Comparison of ENCODE assay signal across 20 cellular contexts in genomic region chr11:6650980-6651379, GRCh38. TPM values are rescaled to one million over a fixed set of nuclear protein-coding genes. Genes with fewer than 3 reads are reported as not detected.
A peak's percentile ranks its signal among the peaks of the same experiment; 100 is the strongest.
DNase-seq lines count a peak whose midpoint lies in the region; ATAC-seq and TF ChIP-seq lines count a peak whose summit lies in the region.
"Had no signal": no experiment of that assay in that cellular context is flagged by ENCODE, and none has a peak within 500 bp of the region (broad histone marks: within the 10 kb centered on the region; RNA-seq: fewer than 3 reads in every experiment).

No MANE protein-coding gene starts in this region.

- RAD21 ChIA-PET in HCT116 (lab: Charles Lee; ENCODE audit: low non-redundant PET in 1 of 2, low total read pairs in 2 of 2, uncharacterized antibody in 2 of 2, unreplicated experiment in 2 of 2): no interaction called here

- no peak overlapping the region for H3K9ac ChIP-seq in HCT116 (ENCODE audit: low read length)

- no peak overlapping the region for H3K27ac Mint-ChIP-seq in activated T-cell treated with anti-CD3 and anti-CD28 coated beads, Interleukin-2, amount 50 U/mL, for 72 hours
- H3K27ac Mint-ChIP-seq in chondrocyte (ENCODE audit: unreplicated experiment): no peak overlapping the region
- no peak overlapping the region for H3K27ac Mint-ChIP-seq in T-helper 17 cell
- H3K27ac Mint-ChIP-seq: naive thymus-derived CD4-positive, alpha-beta T cell; stimulated activated naive B cell treated with anti-CD40 and anti-IgM and Interleukin-4, amounts not matched to agents 10 μg/mL and 1 μg/mL and 100 μg/mL, for 72 hours had no signal

- TF ChIP-seq CTCF in HCT116 (IDR thresholded peaks at IDR 0.05 in 2 of 3, conservative IDR thresholded peaks at IDR 0.05 in 1 of 3; ENCODE audit: borderline replicate concordance in 1 of 3, insufficient read depth in 1 of 3, low read depth in 2 of 3, low read length in 2 of 3) (no peak), chondrocyte (IDR thresholded peaks at IDR 0.05) (no peak)

- no peak for TF ChIP-seq RAD21 in HCT116 (IDR thresholded peaks at IDR 0.05; ENCODE audit: low read depth)

- no peaks in the 10 kb centered on the region for H3K79me2 ChIP-seq in HCT116 (ENCODE audit: insufficient read depth, low read length)

- H4K20me1 ChIP-seq in HCT116 (ENCODE audit: insufficient read depth): no peaks in the 10 kb centered on the region

- peak; percentile 29 for DNase-seq in ELR (ENCODE audit: low read depth)
- no peak for DNase-seq in HCT116 (ENCODE audit: low read depth, low spot score)
- DNase-seq in activated T-cell treated with anti-CD3 and anti-CD28 coated beads, Interleukin-2, amount 50 U/mL, for 72 hours: peak in 1 of 2 donors; percentile 61
- DNase-seq in stimulated activated CD4-positive, alpha-beta T cell treated with anti-CD3 and anti-CD28 coated beads, Interleukin-1b, Interleukin-23, amount 100 ng/mL, for 48 hours: peak; percentile 58
- DNase-seq in HCEC 1CT: no peak
- no peak for DNase-seq in chondrocyte (ENCODE audit: low spot score)
- DNase-seq in T-helper 17 cell: no peak
- DNase-seq: BE2C; DMS 273 treated with DMSO at 0.1 percent for 48 hours; GOT3; heart left ventricle; islet precursor cell; naive thymus-derived CD4-positive, alpha-beta T cell; NCI-H1092; NCI-H526 treated with DMSO at 0.1 percent for 48 hours; pancreas; stimulated activated naive B cell treated with anti-CD40 and anti-IgM and Interleukin-4, amounts not matched to agents 10 μg/mL and 1 μg/mL and 100 μg/mL, for 72 hours; transverse colon had no signal

- no peaks in the 10 kb centered on the region for H3K36me3 ChIP-seq in HCT116 (ENCODE audit: control insufficient read depth in 1 of 2, insufficient read depth in 2 of 2, low read length in 2 of 2)
- H3K36me3 ChIP-seq: BE2C, heart left ventricle, pancreas, transverse colon had no signal

- no peaks in the 10 kb centered on the region for H3K9me2 ChIP-seq in HCT116 (ENCODE audit: insufficient read depth)

- no peaks in the 10 kb centered on the region for H3K9me3 Mint-ChIP-seq in activated T-cell treated with anti-CD3 and anti-CD28 coated beads, Interleukin-2, amount 50 U/mL, for 72 hours
- no peaks in the 10 kb centered on the region for H3K9me3 Mint-ChIP-seq in chondrocyte (ENCODE audit: low read depth)
- H3K9me3 Mint-ChIP-seq: naive thymus-derived CD4-positive, alpha-beta T cell; stimulated activated naive B cell treated with anti-CD40 and anti-IgM and Interleukin-4, amounts not matched to agents 10 μg/mL and 1 μg/mL and 100 μg/mL, for 72 hours had no signal

- intact Hi-C loops in HCT116 (cut with micrococcal nuclease): no loop called here

- H3K9me3 ChIP-seq in HCT116 (ENCODE audit: control insufficient read depth in 1 of 2, insufficient read depth in 1 of 2, low read depth in 1 of 2, low read length in 2 of 2) (no peaks in the 10 kb centered on the region), T-helper 17 cell (ENCODE audit: control insufficient read depth, low read length, poor library complexity, severe bottlenecking) (no peaks in the 10 kb centered on the region)
- H3K9me3 ChIP-seq: BE2C, heart left ventricle, pancreas, transverse colon had no signal

- POLR2A ChIA-PET in HCT116 (lab: Charles Lee): no interaction called here

- H3K27me3 ChIP-seq in HCT116 (ENCODE audit: insufficient read depth, low read length): peaks cover 32% of the 10 kb centered on the region; the same call in 1 of the 2 replicates
- H3K27me3 ChIP-seq: pancreas had no signal

- peaks cover 0 to under 1% of the 10 kb centered on the region in 2 donors for H3K36me3 Mint-ChIP-seq in activated T-cell treated with anti-CD3 and anti-CD28 coated beads, Interleukin-2, amount 50 U/mL, for 72 hours (ENCODE audit: insufficient read depth in 2 of 2)
- no peaks in the 10 kb centered on the region for H3K36me3 Mint-ChIP-seq in chondrocyte (ENCODE audit: low read depth)
- H3K36me3 Mint-ChIP-seq in T-helper 17 cell (ENCODE audit: low read depth): peaks cover 1% of the 10 kb centered on the region
- H3K36me3 Mint-ChIP-seq: stimulated activated naive B cell treated with anti-CD40 and anti-IgM and Interleukin-4, amounts not matched to agents 10 μg/mL and 1 μg/mL and 100 μg/mL, for 72 hours had no signal

- no peak overlapping the region for H3K4me3 ChIP-seq in HCT116 (replicated peaks in 1 of 2; ENCODE audit: low read depth in 1 of 2, low read length in 2 of 2)
- H3K4me3 ChIP-seq: heart left ventricle, pancreas, SK-N-MC, transverse colon had no signal

- H3K4me1 Mint-ChIP-seq in activated T-cell treated with anti-CD3 and anti-CD28 coated beads, Interleukin-2, amount 50 U/mL, for 72 hours (ENCODE audit: low read depth): no peaks in the 10 kb centered on the region
- H3K4me1 Mint-ChIP-seq in chondrocyte (ENCODE audit: low read depth) (peaks cover 1% of the 10 kb centered on the region), T-helper 17 cell (peaks cover 2% of the 10 kb centered on the region)

- H2AFZ ChIP-seq in HCT116 (ENCODE audit: low read depth, low read length, poor library complexity, severe bottlenecking): no peak overlapping the region

- ATAC-seq in HCT116: peak; percentile 28; the same call in 1 of the 2 replicates
- peak; percentile 62 to 77 for ATAC-seq in activated T-cell treated with anti-CD3 and anti-CD28 coated beads, Interleukin-2, amount 50 U/mL, for 72 hours (replicated peaks in 1 of 2)
- ATAC-seq in GM21717 (IDR thresholded peaks at IDR 0.05; ENCODE audit: unreplicated experiment): no peak
- no peak for ATAC-seq in T-helper 17 cell
- ATAC-seq: heart left ventricle; naive thymus-derived CD4-positive, alpha-beta T cell; pancreas; stimulated activated naive B cell treated with anti-CD40 and anti-IgM and Interleukin-4, amounts not matched to agents 10 μg/mL and 1 μg/mL and 100 μg/mL, for 72 hours had no signal

- peaks cover 0 to 7% of the 10 kb centered on the region in 2 experiments; a peak in 2 of 4 replicates for H3K4me1 ChIP-seq in HCT116 (ENCODE audit: control insufficient read depth in 1 of 2, insufficient read depth in 2 of 2, low read length in 2 of 2)
- H3K4me1 ChIP-seq: BE2C, pancreas had no signal

- CTCF ChIA-PET in HCT116 (lab: Charles Lee): no interaction called here

- no peak overlapping the region for H3K4me3 Mint-ChIP-seq in activated T-cell treated with anti-CD3 and anti-CD28 coated beads, Interleukin-2, amount 50 U/mL, for 72 hours
- H3K4me3 Mint-ChIP-seq in chondrocyte (ENCODE audit: unreplicated experiment): no peak overlapping the region
- H3K4me3 Mint-ChIP-seq in T-helper 17 cell: no peak overlapping the region
- H3K4me3 Mint-ChIP-seq: naive thymus-derived CD4-positive, alpha-beta T cell; stimulated activated naive B cell treated with anti-CD40 and anti-IgM and Interleukin-4, amounts not matched to agents 10 μg/mL and 1 μg/mL and 100 μg/mL, for 72 hours had no signal

- H3K4me2 ChIP-seq in HCT116 (ENCODE audit: low read length): peak overlapping the region; percentile 40

- TF ChIP-seq POLR2A in HCT116 (IDR thresholded peaks at IDR 0.05; ENCODE audit: borderline replicate concordance, extremely low read depth, insufficient read depth, insufficient read length): no peak

- no TSS peak for BruUV-seq in HCT116 (replicated peaks; lab: Mats Ljungman, UMichigan)

- H3K27me3 Mint-ChIP-seq in activated T-cell treated with anti-CD3 and anti-CD28 coated beads, Interleukin-2, amount 50 U/mL, for 72 hours (ENCODE audit: low read depth): peaks cover 2% of the 10 kb centered on the region
- H3K27me3 Mint-ChIP-seq in chondrocyte (ENCODE audit: low read depth) (no peaks in the 10 kb centered on the region), T-helper 17 cell (no peaks in the 10 kb centered on the region)

- H3K27ac ChIP-seq in HCT116 (ENCODE audit: low read depth, low read length): no peak overlapping the region
- H3K27ac ChIP-seq: pancreas, SK-N-MC, transverse colon had no signal

TF ChIP-seq in HCT116, 20 proteins besides CTCF, POLR2A, EP300 and RAD21:
- TF ChIP-seq ZNF274 (IDR thresholded peaks at IDR 0.05; ENCODE audit: low read depth, low read length): no peak
- peak; percentile 12; the same call in 1 of the 2 replicates for TF ChIP-seq FOSL1 (IDR thresholded peaks at IDR 0.05; ENCODE audit: low read depth)
- peak; percentile 12; the same call in 1 of the 2 replicates for TF ChIP-seq JUND (IDR thresholded peaks at IDR 0.05)
- no peak for TF ChIP-seq EZH2 (IDR thresholded peaks at IDR 0.05)
- no peak for TF ChIP-seq SP1 (IDR thresholded peaks at IDR 0.05; ENCODE audit: low read depth)

RNA-seq across cellular contexts. Expression of gene DCHS1, which starts 4.6 kb away (rescaled TPM):
- total RNA-seq in HCT116 (2021; ENCODE audit: unreplicated experiment) (0.30 TPM), chondrocyte (33.1 to 34.6 TPM (median 33.4 TPM) in 3 replicates), T-helper 17 cell (1 to 10 TPM; 1.8 to 8.0 TPM)
- polyA plus RNA-seq in HCT116 (2012): 0.26 and 0.30 TPM in 2 replicates
- total RNA-seq in activated T-cell treated with anti-CD3 and anti-CD28 coated beads, Interleukin-2, amount 50 U/mL, for 72 hours: 1 to 10 TPM; 2.1 to 2.9 TPM

RNA-seq across cellular contexts. Expression of gene TPP1, which starts 31.8 kb away (rescaled TPM):
- 44.7 TPM for total RNA-seq in HCT116 (2021; ENCODE audit: unreplicated experiment)
- polyA plus RNA-seq in HCT116 (2012): 43.6 and 44.2 TPM in 2 replicates
- 10 to 100 TPM; 56.0 to 62.1 TPM for total RNA-seq in activated T-cell treated with anti-CD3 and anti-CD28 coated beads, Interleukin-2, amount 50 U/mL, for 72 hours
- total RNA-seq in chondrocyte: 89.2 to 103 TPM (median 101 TPM) in 3 replicates
- 10 to 100 TPM; 77.1 to 84.6 TPM for total RNA-seq in T-helper 17 cell

RNA-seq across cellular contexts. Expression of gene MRPL17, which starts 32.2 kb away (rescaled TPM):
- total RNA-seq in HCT116 (2021; ENCODE audit: unreplicated experiment) (75.0 TPM), chondrocyte (45.5 to 79.0 TPM (median 48.6 TPM) in 3 replicates), T-helper 17 cell (10 to 100 TPM; 10.9 TPM)
- polyA plus RNA-seq in HCT116 (2012): 89.4 and 109 TPM in 2 replicates
- 10 to 100 TPM; 38.2 to 39.8 TPM for total RNA-seq in activated T-cell treated with anti-CD3 and anti-CD28 coated beads, Interleukin-2, amount 50 U/mL, for 72 hours

RNA-seq across cellular contexts. Expression of gene TAF10, which starts 39.0 kb away (rescaled TPM):
- total RNA-seq in HCT116 (2021; ENCODE audit: unreplicated experiment) (151 TPM), chondrocyte (80.9 to 124 TPM (median 82.8 TPM) in 3 replicates), T-helper 17 cell (100 to 1,000 TPM; 124 to 132 TPM)
- polyA plus RNA-seq in HCT116 (2012): 208 and 219 TPM in 2 replicates
- 100 to 1,000 TPM; 108 to 123 TPM for total RNA-seq in activated T-cell treated with anti-CD3 and anti-CD28 coated beads, Interleukin-2, amount 50 U/mL, for 72 hours

RNA-seq across cellular contexts. Expression of gene ILK, which starts 47.4 kb away (rescaled TPM):
- 73.5 TPM for total RNA-seq in HCT116 (2021; ENCODE audit: unreplicated experiment)
- 95.4 and 102 TPM in 2 replicates for polyA plus RNA-seq in HCT116 (2012)
- total RNA-seq in activated T-cell treated with anti-CD3 and anti-CD28 coated beads, Interleukin-2, amount 50 U/mL, for 72 hours: 100 to 1,000 TPM; 114 to 118 TPM
- total RNA-seq in chondrocyte: 200 to 258 TPM (median 248 TPM) in 3 replicates
- total RNA-seq in T-helper 17 cell: 10 to 100 TPM; 70.2 to 70.6 TPM

Comparison
In these comparisons a context has a peak if more than half of its experiments do, and no peak if none do; other contexts are left out.
1. DNase-seq: peak in ELR (single experiment) and stimulated activated CD4-positive, alpha-beta T cell treated with anti-CD3 and anti-CD28 coated beads, Interleukin-1b, Interleukin-23, amount 100 ng/mL, for 48 hours (single experiment); none in HCT116 (single experiment), HCEC 1CT (single experiment), chondrocyte (single experiment) and T-helper 17 cell (0 of 3).
2. ATAC-seq: peak in HCT116 (single experiment) and activated T-cell treated with anti-CD3 and anti-CD28 coated beads, Interleukin-2, amount 50 U/mL, for 72 hours (2 of 2); none in GM21717 (single experiment) and T-helper 17 cell (single experiment).